In genomic region chr2:233857511-233858118, GRCh38 we compare ENCODE assay signal across 8 cellular contexts. TPM values are rescaled to one million over a fixed set of nuclear protein-coding genes. Genes with fewer than 3 reads are reported as not detected.
A peak's percentile ranks its signal among the peaks of the same experiment; 100 is the strongest.
DNase-seq lines count a peak whose midpoint lies in the region; ATAC-seq, FAIRE-seq and TF ChIP-seq lines count a peak whose summit lies in the region.

No MANE protein-coding gene starts in this region.

- H3K56ac ChIP-seq in H1 (replicated peaks; ENCODE audit: insufficient read length, low read depth, low read length), result no peak overlapping the region

- H3K9me3 ChIP-seq in H1 (ENCODE audit: insufficient read depth in 2 of 2, low read depth in 1 of 2, low read length in 1 of 2), result no peaks in the 10 kb centered on the region
- no peaks in the 10 kb centered on the region for H3K9me3 ChIP-seq in psoas muscle

- peaks cover 2 to 3% of the 10 kb centered on the region in 2 experiments for H4K20me1 ChIP-seq in H1 (replicated peaks in 1 of 2; ENCODE audit: control insufficient read depth in 1 of 2, insufficient read depth in 2 of 2, low read length in 2 of 2)

- peak; percentile 7 to 43; a peak in 3 of 4 replicates for TF ChIP-seq RAD21 in H1 (IDR thresholded peaks at IDR 0.05 in 1 of 2, conservative IDR thresholded peaks at IDR 0.05 in 1 of 2; ENCODE audit: low read depth in 2 of 2, low read length in 2 of 2)

- H2BK5ac ChIP-seq in H1 (ENCODE audit: low read depth, low read length), result no peak overlapping the region

- no peak overlapping the region for H2AK5ac ChIP-seq in H1 (ENCODE audit: low read depth, low read length)

- H3K23ac ChIP-seq in H1 (ENCODE audit: insufficient read length), result no peak overlapping the region

- TF ChIP-seq CTCF in LNCAP (IDR thresholded peaks at IDR 0.05) (peak; percentile 91), WI38 (IDR thresholded peaks at IDR 0.05; ENCODE audit: low read depth, low read length) (peak; percentile 50), H1 (IDR thresholded peaks at IDR 0.05; ENCODE audit: control extremely low read depth in 1 of 3, insufficient read depth in 1 of 3, low read depth in 1 of 3, low read length in 3 of 3) (peak; percentile 76 to 78 (median 77)), psoas muscle (IDR thresholded peaks at IDR 0.05) (peak; percentile 28)

- no peak overlapping the region for H4K5ac ChIP-seq in H1 (ENCODE audit: insufficient read length, low read depth, low read length)

- WGBS in H1 (ENCODE audit: extremely low coverage in 1 of 2, insufficient coverage in 1 of 2, insufficient read length in 1 of 2, insufficient replicate concordance in 2 of 2, low coverage in 1 of 2, low lambda C conversion rate in 2 of 2, missing lambda C conversion rate in 1 of 2), 2 experiments, result 63% methylated on average over 9 of the region's 9 CpGs; no CpG with 5 or more reads in 1 of the 2 experiments
- WGBS in psoas muscle, 3 donors, result 48 to 56% (median 53%) methylated on average over 9 of the region's 9 CpGs

- no peak overlapping the region for H4K8ac ChIP-seq in H1 (ENCODE audit: extremely low read depth, insufficient read depth, low read length)

- H3K36me3 ChIP-seq in H1 (ENCODE audit: control insufficient read depth in 2 of 4, insufficient read depth in 4 of 4, low read length in 3 of 4) (peaks cover 0 to 6% (median under 1%) of the 10 kb centered on the region in 4 experiments; a peak in 2 of 8 replicates), psoas muscle (ENCODE audit: insufficient read depth in 1 of 2, low read depth in 1 of 2) (no peaks in the 10 kb centered on the region)

- H3K27ac ChIP-seq in H1 (ENCODE audit: low read depth, low read length) (no peak overlapping the region), psoas muscle (no peak overlapping the region)

- ATAC-seq in psoas muscle (no peak), GM18517 (IDR thresholded peaks at IDR 0.05; ENCODE audit: unreplicated experiment) (no peak), GM19463 (IDR thresholded peaks at IDR 0.05; ENCODE audit: unreplicated experiment) (no peak)

- H3K4me3 ChIP-seq in WI38 (ENCODE audit: low read depth, low read length), result no peak overlapping the region
- H3K4me3 ChIP-seq in H1 (ENCODE audit: extremely low read depth in 1 of 4, insufficient read depth in 2 of 4, low read depth in 3 of 4, low read length in 4 of 4), result no peak overlapping the region
- H3K4me3 ChIP-seq in psoas muscle, result no peak overlapping the region

- no peak overlapping the region for H2BK20ac ChIP-seq in H1 (ENCODE audit: low read length)

- peaks cover 10 to 16% of the 10 kb centered on the region in 2 experiments for H3K79me2 ChIP-seq in H1 (ENCODE audit: control insufficient read depth in 1 of 2, insufficient read depth in 2 of 2, low read length in 2 of 2)

- H3K18ac ChIP-seq in H1 (ENCODE audit: extremely low read depth, low read length), result no peak overlapping the region

- POLR2A ChIA-PET in H1 (lab: Charles Lee; ENCODE audit: partially characterized antibody), result interaction anchor here (0.6 to 1.2 kb wide), 2 partner anchors 10 to 1962 kb away, joined by 3 to 4 read pairs; no protein-coding TSS in a partner anchor

- H3K14ac ChIP-seq in H1 (ENCODE audit: insufficient read length), result no peak overlapping the region

- H3K9ac ChIP-seq in H1 (replicated peaks in 1 of 4; ENCODE audit: extremely low read depth in 1 of 4, low read depth in 3 of 4, low read length in 3 of 4), result no peak overlapping the region

- H3K27me3 ChIP-seq in H1 (replicated peaks in 1 of 4; ENCODE audit: control insufficient read depth in 3 of 4, extremely low read depth in 1 of 4, insufficient read depth in 3 of 4, low read length in 3 of 4) (no peaks in the 10 kb centered on the region; a peak in 1 of 7 replicates), psoas muscle (ENCODE audit: insufficient read depth in 3 of 3, low read length in 2 of 3) (no peaks in the 10 kb centered on the region)

- H4K91ac ChIP-seq in H1 (replicated peaks; ENCODE audit: insufficient read length, low read length), result no peak overlapping the region

- no peak overlapping the region; the same call in 1 of the 2 replicates for H2AFZ ChIP-seq in H1 (ENCODE audit: low read length)

- no peak for TF ChIP-seq POLR2A in H1 (IDR thresholded peaks at IDR 0.05; ENCODE audit: control extremely low read depth in 1 of 2, low read depth in 2 of 2, low read length in 2 of 2)

- H3K4ac ChIP-seq in H1 (replicated peaks; ENCODE audit: insufficient read length, low read depth, low read length), result no peak overlapping the region

- DNase-seq in COLO829 (ENCODE audit: low spot score) (peak; percentile 36), H1 (ENCODE audit: low read depth in 1 of 2, low spot score in 2 of 2) (peak in 1 of 2 experiments; percentile 89), psoas muscle (no peak), DMS79 (lab: John Stamatoyannopoulos, UW) (no peak)

- no peaks in the 10 kb centered on the region for H3K79me1 ChIP-seq in H1 (ENCODE audit: low read depth, low read length)

- no peak overlapping the region for H2BK120ac ChIP-seq in H1 (replicated peaks; ENCODE audit: low read depth, low read length)

- FAIRE-seq in H1 (lab: Jason Lieb, UNC), result peak; percentile 48

- CTCF ChIA-PET in H1 (lab: Charles Lee; ENCODE audit: partially characterized antibody), result interaction anchor here (0.6 to 3.1 kb wide), 23 partner anchors 8 to 1283 kb away, joined by 3 to 24 read pairs (median 3); partner anchors contain the start of genes MSL3B and TRPM8

- no peak overlapping the region for H3K4me2 ChIP-seq in H1 (ENCODE audit: insufficient read depth in 1 of 2, low read depth in 2 of 2, low read length in 2 of 2)

- H3K23me2 ChIP-seq in H1 (ENCODE audit: low read depth, low read length), result peaks cover 7% of the 10 kb centered on the region

- peaks cover 0 to 5% (median 4%) of the 10 kb centered on the region in 4 experiments; a peak in 5 of 7 replicates for H3K4me1 ChIP-seq in H1 (replicated peaks in 1 of 4; ENCODE audit: control insufficient read depth in 3 of 4, insufficient read depth in 4 of 4, low read length in 3 of 4)
- peaks cover 4% of the 10 kb centered on the region for H3K4me1 ChIP-seq in psoas muscle

- no peak for TF ChIP-seq EP300 in H1 (IDR thresholded peaks at IDR 0.05; ENCODE audit: borderline replicate concordance in 1 of 2, low read depth in 2 of 2, low read length in 2 of 2)

- H2BK15ac ChIP-seq in H1 (ENCODE audit: low read length), result no peak overlapping the region

- intact Hi-C loops in psoas muscle (cut with DNase I), result no loop called here

- no peak overlapping the region for H2BK12ac ChIP-seq in H1 (ENCODE audit: low read depth, low read length)

TF ChIP-seq in H1, 55 proteins besides CTCF, POLR2A, EP300 and RAD21:
- TF ChIP-seq SIX5 (IDR thresholded peaks at IDR 0.05; ENCODE audit: low read depth, low read length), result no peak
- TF ChIP-seq ATF3 (IDR thresholded peaks at IDR 0.05; ENCODE audit: insufficient read depth, low read depth, low read length), result 0 out of 2 replicates have a peak, but pooled peaks have one; percentile 30

RNA-seq across cellular contexts. Expression of gene HJURP, which starts 3.3 kb away (rescaled TPM):
- 56.6 and 60.5 TPM in 2 replicates for total RNA-seq in H1 (2021; fragmentation: NEBNext Ultra II Directional; extraction: Animal tissue kit (Norgen Biotek cat#: 25700))
- 39.3 and 49.3 TPM in 2 replicates for polyA plus RNA-seq in H1 (2011; rRNA removed)
- 50.9 TPM for polyA plus RNA-seq in H1 (2011; cell fraction: cytosol; rRNA removed)
- polyA plus RNA-seq in H1 (2011; cell fraction: nucleus; rRNA removed), result 97.3 TPM
- 37.8 to 45.6 TPM (median 39.2 TPM) in 4 replicates for polyA plus RNA-seq in H1 (2012, experiment 1 of 2)
- polyA plus RNA-seq in H1 (2012, experiment 2 of 2), result 9.4 TPM
- polyA plus RNA-seq in H1 (2013, experiment 1 of 2), result 42.7 TPM
- 40.0 TPM for polyA plus RNA-seq in H1 (2013, experiment 2 of 2)
- 157 and 160 TPM in 2 replicates for polyA minus RNA-seq in H1 (2011; rRNA and poly(A)+ RNA removed)
- polyA minus RNA-seq in H1 (2011; cell fraction: cytosol; rRNA and poly(A)+ RNA removed), result 51.7 TPM
- 52.7 TPM for polyA minus RNA-seq in H1 (2011; cell fraction: nucleus; rRNA and poly(A)+ RNA removed)
- total RNA-seq in psoas muscle, result not detected
- under 1 TPM; 0.08 to 0.25 (median 0.10) TPM for polyA plus RNA-seq in psoas muscle

RNA-seq across cellular contexts. Expression of gene TRPM8, which starts 59.6 kb away (rescaled TPM):
- 0.54 TPM in 1 of 2 replicates, not detected in the other for total RNA-seq in H1 (2021; fragmentation: NEBNext Ultra II Directional; extraction: Animal tissue kit (Norgen Biotek cat#: 25700))
- polyA plus RNA-seq in H1 (2011; rRNA removed) (0.18 and 0.44 TPM in 2 replicates), psoas muscle (not detected)
- polyA plus RNA-seq in H1 (2011; cell fraction: cytosol; rRNA removed), result 0.22 TPM
- not detected for polyA plus RNA-seq in H1 (2011; cell fraction: nucleus; rRNA removed)
- 0.07 to 1.00 TPM (median 0.38 TPM) in 3 of 4 replicates, not detected in the other for polyA plus RNA-seq in H1 (2012, experiment 1 of 2)
- polyA plus RNA-seq in H1 (2012, experiment 2 of 2), result not detected
- polyA plus RNA-seq in H1 (2013, experiment 1 of 2), result 0.10 TPM
- 0.07 TPM for polyA plus RNA-seq in H1 (2013, experiment 2 of 2)
- 0.80 and 0.98 TPM in 2 replicates for polyA minus RNA-seq in H1 (2011; rRNA and poly(A)+ RNA removed)
- polyA minus RNA-seq in H1 (2011; cell fraction: cytosol; rRNA and poly(A)+ RNA removed), result not detected
- 0.80 TPM for polyA minus RNA-seq in H1 (2011; cell fraction: nucleus; rRNA and poly(A)+ RNA removed)
- total RNA-seq in psoas muscle, result not detected

Comparison
In these comparisons a context has a peak if more than half of its experiments do, and no peak if none do; other contexts are left out.
1. CTCF ChIP-seq: peak in every context shown above with its lines; median percentile 91 in LNCAP; 77 in H1; 50 in WI38; 28 in psoas muscle.
2. RNA of gene HJURP, which starts 3.3 kb away (total RNA-seq): 56.6 to 60.5 TPM in H1; not detected in psoas muscle; every median in the first group is over 10 times any median in the second.